ENCODE assay signal across 22 cellular contexts in genomic region chr1:18144921-18145699, GRCh38. TPM values are rescaled to one million over a fixed set of nuclear protein-coding genes. Genes with fewer than 3 reads are reported as not detected.
"Had no signal": no experiment of that assay in that cellular context is flagged by ENCODE, and none has a peak within 500 bp of the region (broad histone marks: within the 10 kb centered on the region; RNA-seq: fewer than 3 reads in every experiment).

No MANE protein-coding gene starts in this region.

- H3K4me3 ChIP-seq: esophagus squamous epithelium, lung, ovary, stomach, thoracic aorta, uterus had no signal

- H3K9me3 Mint-ChIP-seq: activated CD4-positive, alpha-beta memory T cell treated with anti-CD3 and anti-CD28 coated beads, Interleukin-2, amount 10 ng/mL, durations not matched to agents 7 days and 5 days; activated T-cell treated with anti-CD3 and anti-CD28 coated beads, Interleukin-2, amount 50 U/mL, for 4 hours; naive thymus-derived CD4-positive, alpha-beta T cell had no signal

- H3K27ac ChIP-seq: brain microvascular endothelial cell, esophagus squamous epithelium, foreskin keratinocyte, ovary, stomach, thoracic aorta, uterus had no signal

- H3K27me3 ChIP-seq: brain microvascular endothelial cell, foreskin keratinocyte, ovary, uterus had no signal

- H3K36me3 ChIP-seq: brain microvascular endothelial cell, esophagus squamous epithelium, ovary, stomach, thoracic aorta, uterus had no signal

- H3K27ac Mint-ChIP-seq: activated CD4-positive, alpha-beta memory T cell treated with anti-CD3 and anti-CD28 coated beads, Interleukin-2, amount 10 ng/mL, durations not matched to agents 7 days and 5 days; activated CD4-positive, alpha-beta T cell treated with anti-CD3 and anti-CD28 coated beads for 36 hours; activated naive CD8-positive, alpha-beta T cell; naive thymus-derived CD4-positive, alpha-beta T cell; T-helper 17 cell had no signal

- H3K36me3 Mint-ChIP-seq: activated naive CD8-positive, alpha-beta T cell; naive thymus-derived CD4-positive, alpha-beta T cell had no signal

- H3K9me3 ChIP-seq: esophagus squamous epithelium, ovary, stomach, thoracic aorta, uterus had no signal

- H3K4me1 Mint-ChIP-seq: activated CD4-positive, alpha-beta memory T cell treated with anti-CD3 and anti-CD28 coated beads, Interleukin-2, amount 10 ng/mL, durations not matched to agents 7 days and 5 days; activated CD4-positive, alpha-beta T cell treated with anti-CD3 and anti-CD28 coated beads for 36 hours; naive thymus-derived CD4-positive, alpha-beta T cell had no signal

- DNase-seq: activated CD4-positive, alpha-beta memory T cell treated with anti-CD3 and anti-CD28 coated beads, Interleukin-2, amount 10 ng/mL, durations not matched to agents 7 days and 5 days; activated CD4-positive, alpha-beta T cell treated with anti-CD3 and anti-CD28 coated beads for 36 hours; activated gamma-delta T cell; activated T-cell treated with anti-CD3 and anti-CD28 coated beads, Interleukin-2, amount 50 U/mL, for 4 hours; brain microvascular endothelial cell; effector CD8-positive, alpha-beta T cell; esophagus squamous epithelium; foreskin keratinocyte; glutamatergic neuron; midbrain; naive thymus-derived CD4-positive, alpha-beta T cell; ovary; stimulated activated CD4-positive, alpha-beta T cell treated with anti-CD3 and anti-CD28 coated beads, Interleukin-1b, Interleukin-23, amount 100 ng/mL, for 48 hours; stomach; T-helper 17 cell; uterus had no signal

- H3K4me1 ChIP-seq: esophagus squamous epithelium, foreskin keratinocyte, stomach, uterus had no signal

- H3K27me3 Mint-ChIP-seq: activated CD4-positive, alpha-beta memory T cell treated with anti-CD3 and anti-CD28 coated beads, Interleukin-2, amount 10 ng/mL, durations not matched to agents 7 days and 5 days had no signal

- ATAC-seq: activated CD4-positive, alpha-beta T cell treated with anti-CD3 and anti-CD28 coated beads for 36 hours; activated T-cell treated with anti-CD3 and anti-CD28 coated beads, Interleukin-2, amount 50 U/mL, for 4 hours; foreskin keratinocyte; naive thymus-derived CD4-positive, alpha-beta T cell; sciatic nerve; T-helper 17 cell had no signal

- H3K4me3 Mint-ChIP-seq: activated CD4-positive, alpha-beta memory T cell treated with anti-CD3 and anti-CD28 coated beads, Interleukin-2, amount 10 ng/mL, durations not matched to agents 7 days and 5 days; activated CD4-positive, alpha-beta T cell treated with anti-CD3 and anti-CD28 coated beads for 36 hours; activated naive CD8-positive, alpha-beta T cell; activated T-cell treated with anti-CD3 and anti-CD28 coated beads, Interleukin-2, amount 50 U/mL, for 4 hours; naive thymus-derived CD4-positive, alpha-beta T cell; T-helper 17 cell had no signal

RNA-seq across cellular contexts. Expression of gene IGSF21, which starts 37.5 kb away (rescaled TPM):
- total RNA-seq: activated CD4-positive, alpha-beta memory T cell treated with anti-CD3 and anti-CD28 coated beads, Interleukin-2, amount 10 ng/mL, durations not matched to agents 7 days and 5 days; activated CD4-positive, alpha-beta T cell treated with anti-CD3 and anti-CD28 coated beads for 36 hours; activated T-cell treated with anti-CD3 and anti-CD28 coated beads, Interleukin-2, amount 50 U/mL, for 4 hours; endothelial cell of umbilical vein; foreskin keratinocyte; naive thymus-derived CD4-positive, alpha-beta T cell; pulmonary artery endothelial cell; T-helper 17 cell had no signal
- polyA plus RNA-seq: endothelial cell of umbilical vein; foreskin keratinocyte; naive thymus-derived CD4-positive, alpha-beta T cell had no signal
